Comparison of ENCODE assay signal across 1 cellular context in genomic region chr2:218079943-218080913, GRCh38.
TF ChIP-seq lines count a peak whose summit lies in the region.

No MANE protein-coding gene starts in this region.

TF ChIP-seq in HepG2, 621 proteins besides CTCF, POLR2A, EP300 and RAD21 (continued from another document):
- TF ChIP-seq, protein P1, sequence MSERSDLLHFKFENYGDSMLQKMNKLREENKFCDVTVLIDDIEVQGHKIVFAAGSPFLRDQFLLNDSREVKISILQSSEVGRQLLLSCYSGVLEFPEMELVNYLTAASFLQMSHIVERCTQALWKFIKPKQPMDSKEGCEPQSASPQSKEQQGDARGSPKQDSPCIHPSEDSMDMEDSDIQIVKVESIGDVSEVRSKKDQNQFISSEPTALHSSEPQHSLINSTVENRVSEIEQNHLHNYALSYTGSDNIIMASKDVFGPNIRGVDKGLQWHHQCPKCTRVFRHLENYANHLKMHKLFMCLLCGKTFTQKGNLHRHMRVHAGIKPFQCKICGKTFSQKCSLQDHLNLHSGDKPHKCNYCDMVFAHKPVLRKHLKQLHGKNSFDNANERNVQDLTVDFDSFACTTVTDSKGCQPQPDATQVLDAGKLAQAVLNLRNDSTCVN (CRISPR knock-in tag; IDR thresholded peaks at IDR 0.05; ENCODE audit: borderline replicate concordance) = no peak
- TF ChIP-seq PBX2 (CRISPR knock-in tag; IDR thresholded peaks at IDR 0.05) (no peak), MYNN (CRISPR knock-in tag; IDR thresholded peaks at IDR 0.05; ENCODE audit: low read depth) (no peak), ZNF639 (CRISPR knock-in tag; conservative IDR thresholded peaks at IDR 0.05) (no peak), BORCS8-MEF2B (CRISPR knock-in tag; IDR thresholded peaks at IDR 0.05) (no peak), PRDM4 (CRISPR knock-in tag; IDR thresholded peaks at IDR 0.05; ENCODE audit: borderline replicate concordance) (no peak), CEBPZ (IDR thresholded peaks at IDR 0.05; ENCODE audit: low read length) (no peak), NR2F1 (CRISPR knock-in tag; IDR thresholded peaks at IDR 0.05) (no peak), SALL1 (CRISPR knock-in tag; IDR thresholded peaks at IDR 0.05) (no peak), ZNF768 (CRISPR knock-in tag; IDR thresholded peaks at IDR 0.05) (peak; percentile 64; the same call in 1 of the 2 replicates), ELF3 (CRISPR knock-in tag; IDR thresholded peaks at IDR 0.05) (no peak), NFYC (CRISPR knock-in tag; IDR thresholded peaks at IDR 0.05) (no peak), ZNF10 (CRISPR knock-in tag; IDR thresholded peaks at IDR 0.05; ENCODE audit: borderline replicate concordance, low read depth) (no peak), NCOA5 (CRISPR knock-in tag; IDR thresholded peaks at IDR 0.05) (no peak), KLF15 (CRISPR knock-in tag; IDR thresholded peaks at IDR 0.05; ENCODE audit: borderline replicate concordance) (no peak), SAP130 (CRISPR knock-in tag; IDR thresholded peaks at IDR 0.05; ENCODE audit: low read depth) (peak; percentile 16; the same call in 1 of the 2 replicates), HNRNPLL (IDR thresholded peaks at IDR 0.05; ENCODE audit: low read depth, low read length, poor library complexity, severe bottlenecking) (no peak), E2F2 (CRISPR knock-in tag; IDR thresholded peaks at IDR 0.05; ENCODE audit: borderline replicate concordance) (no peak), SOX5 (CRISPR knock-in tag; IDR thresholded peaks at IDR 0.05; ENCODE audit: borderline replicate concordance) (peak; percentile 7; the same call in 1 of the 2 replicates), TAF15 (IDR thresholded peaks at IDR 0.05; ENCODE audit: low read depth, low read length, poor library complexity, severe bottlenecking) (no peak), ZSCAN22 (CRISPR knock-in tag; IDR thresholded peaks at IDR 0.05) (no peak), SOX6 (IDR thresholded peaks at IDR 0.05) (no peak), SOX6 (CRISPR knock-in tag; IDR thresholded peaks at IDR 0.05) (no peak), ZFP37 (CRISPR knock-in tag; IDR thresholded peaks at IDR 0.05; ENCODE audit: borderline replicate concordance) (no peak), ZNF570 (CRISPR knock-in tag; IDR thresholded peaks at IDR 0.05; ENCODE audit: borderline replicate concordance) (no peak), ZNF343 (CRISPR knock-in tag; IDR thresholded peaks at IDR 0.05) (no peak), ZNF292 (CRISPR knock-in tag; IDR thresholded peaks at IDR 0.05; ENCODE audit: borderline replicate concordance, low read depth) (no peak), FOXJ3 (CRISPR knock-in tag; IDR thresholded peaks at IDR 0.05; ENCODE audit: borderline replicate concordance) (no peak), ZNF496 (CRISPR knock-in tag; IDR thresholded peaks at IDR 0.05; ENCODE audit: insufficient replicate concordance) (no peak)
- TF ChIP-seq, protein P2, sequence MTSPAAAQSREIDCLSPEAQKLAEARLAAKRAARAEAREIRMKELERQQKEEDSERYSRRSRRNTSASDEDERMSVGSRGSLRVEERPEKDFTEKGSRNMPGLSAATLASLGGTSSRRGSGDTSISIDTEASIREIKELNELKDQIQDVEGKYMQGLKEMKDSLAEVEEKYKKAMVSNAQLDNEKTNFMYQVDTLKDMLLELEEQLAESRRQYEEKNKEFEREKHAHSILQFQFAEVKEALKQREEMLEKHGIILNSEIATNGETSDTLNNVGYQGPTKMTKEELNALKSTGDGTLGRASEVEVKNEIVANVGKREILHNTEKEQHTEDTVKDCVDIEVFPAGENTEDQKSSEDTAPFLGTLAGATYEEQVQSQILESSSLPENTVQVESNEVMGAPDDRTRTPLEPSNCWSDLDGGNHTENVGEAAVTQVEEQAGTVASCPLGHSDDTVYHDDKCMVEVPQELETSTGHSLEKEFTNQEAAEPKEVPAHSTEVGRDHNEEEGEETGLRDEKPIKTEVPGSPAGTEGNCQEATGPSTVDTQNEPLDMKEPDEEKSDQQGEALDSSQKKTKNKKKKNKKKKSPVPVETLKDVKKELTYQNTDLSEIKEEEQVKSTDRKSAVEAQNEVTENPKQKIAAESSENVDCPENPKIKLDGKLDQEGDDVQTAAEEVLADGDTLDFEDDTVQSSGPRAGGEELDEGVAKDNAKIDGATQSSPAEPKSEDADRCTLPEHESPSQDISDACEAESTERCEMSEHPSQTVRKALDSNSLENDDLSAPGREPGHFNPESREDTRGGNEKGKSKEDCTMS (CRISPR knock-in tag; conservative IDR thresholded peaks at IDR 0.05) = no peak
- TF ChIP-seq, protein P3, sequence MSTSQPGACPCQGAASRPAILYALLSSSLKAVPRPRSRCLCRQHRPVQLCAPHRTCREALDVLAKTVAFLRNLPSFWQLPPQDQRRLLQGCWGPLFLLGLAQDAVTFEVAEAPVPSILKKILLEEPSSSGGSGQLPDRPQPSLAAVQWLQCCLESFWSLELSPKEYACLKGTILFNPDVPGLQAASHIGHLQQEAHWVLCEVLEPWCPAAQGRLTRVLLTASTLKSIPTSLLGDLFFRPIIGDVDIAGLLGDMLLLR (CRISPR knock-in tag; IDR thresholded peaks at IDR 0.05) = no peak
- TF ChIP-seq, protein P4, sequence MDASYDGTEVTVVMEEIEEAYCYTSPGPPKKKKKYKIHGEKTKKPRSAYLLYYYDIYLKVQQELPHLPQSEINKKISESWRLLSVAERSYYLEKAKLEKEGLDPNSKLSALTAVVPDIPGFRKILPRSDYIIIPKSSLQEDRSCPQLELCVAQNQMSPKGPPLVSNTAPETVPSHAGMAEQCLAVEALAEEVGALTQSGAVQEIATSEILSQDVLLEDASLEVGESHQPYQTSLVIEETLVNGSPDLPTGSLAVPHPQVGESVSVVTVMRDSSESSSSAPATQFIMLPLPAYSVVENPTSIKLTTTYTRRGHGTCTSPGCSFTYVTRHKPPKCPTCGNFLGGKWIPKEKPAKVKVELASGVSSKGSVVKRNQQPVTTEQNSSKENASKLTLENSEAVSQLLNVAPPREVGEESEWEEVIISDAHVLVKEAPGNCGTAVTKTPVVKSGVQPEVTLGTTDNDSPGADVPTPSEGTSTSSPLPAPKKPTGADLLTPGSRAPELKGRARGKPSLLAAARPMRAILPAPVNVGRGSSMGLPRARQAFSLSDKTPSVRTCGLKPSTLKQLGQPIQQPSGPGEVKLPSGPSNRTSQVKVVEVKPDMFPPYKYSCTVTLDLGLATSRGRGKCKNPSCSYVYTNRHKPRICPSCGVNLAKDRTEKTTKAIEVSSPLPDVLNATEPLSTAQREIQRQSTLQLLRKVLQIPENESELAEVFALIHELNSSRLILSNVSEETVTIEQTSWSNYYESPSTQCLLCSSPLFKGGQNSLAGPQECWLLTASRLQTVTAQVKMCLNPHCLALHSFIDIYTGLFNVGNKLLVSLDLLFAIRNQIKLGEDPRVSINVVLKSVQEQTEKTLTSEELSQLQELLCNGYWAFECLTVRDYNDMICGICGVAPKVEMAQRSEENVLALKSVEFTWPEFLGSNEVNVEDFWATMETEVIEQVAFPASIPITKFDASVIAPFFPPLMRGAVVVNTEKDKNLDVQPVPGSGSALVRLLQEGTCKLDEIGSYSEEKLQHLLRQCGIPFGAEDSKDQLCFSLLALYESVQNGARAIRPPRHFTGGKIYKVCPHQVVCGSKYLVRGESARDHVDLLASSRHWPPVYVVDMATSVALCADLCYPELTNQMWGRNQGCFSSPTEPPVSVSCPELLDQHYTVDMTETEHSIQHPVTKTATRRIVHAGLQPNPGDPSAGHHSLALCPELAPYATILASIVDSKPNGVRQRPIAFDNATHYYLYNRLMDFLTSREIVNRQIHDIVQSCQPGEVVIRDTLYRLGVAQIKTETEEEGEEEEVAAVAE (CRISPR knock-in tag; IDR thresholded peaks at IDR 0.05; ENCODE audit: borderline replicate concordance) = no peak
